8 cellular contexts compared by ENCODE assay signal in the genomic region with DNA sequence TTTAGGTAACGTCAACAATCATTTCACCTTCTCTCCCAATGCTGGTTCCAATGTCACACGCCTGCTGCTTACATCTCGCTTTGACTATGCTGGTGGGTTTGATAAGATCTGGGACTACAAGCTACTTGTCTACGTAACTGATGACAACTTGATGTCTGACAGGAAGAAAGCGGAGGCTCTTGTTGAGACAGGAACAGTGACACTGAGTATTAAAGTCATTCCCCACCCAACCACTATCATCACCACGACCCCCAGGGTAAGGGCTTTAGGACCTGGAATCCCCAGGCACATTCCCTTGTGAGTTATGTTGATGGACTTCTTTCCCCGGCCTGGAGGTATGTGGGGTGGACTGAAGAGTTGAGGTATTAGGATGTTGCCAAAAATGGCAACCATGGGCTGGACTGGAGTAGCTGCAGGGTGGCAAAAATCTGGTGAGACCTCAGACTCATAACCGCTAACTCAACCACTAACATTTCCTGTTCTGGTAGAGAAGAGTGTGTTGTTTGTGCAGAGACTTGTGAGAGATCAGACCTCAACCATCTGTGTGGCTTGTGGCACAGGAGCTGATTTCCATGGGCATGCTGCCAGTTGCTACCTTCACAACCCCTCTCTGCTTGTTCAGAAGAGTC. TPM values are rescaled to one million over a fixed set of nuclear protein-coding genes. Genes with fewer than 3 reads are reported as not detected.
DNase-seq lines count a peak whose midpoint lies in the region; ATAC-seq and TF ChIP-seq lines count a peak whose summit lies in the region.

No MANE protein-coding gene starts in this region.

- ATAC-seq in HG02885 (IDR thresholded peaks at IDR 0.05; ENCODE audit: poor library complexity, unreplicated experiment): peak; percentile 62

- intact Hi-C loops in sigmoid colon (cut with DNase I): no loop called here
- intact Hi-C loops in esophagus muscularis mucosa (cut with DNase I): no loop called here

- TF ChIP-seq EP300 in sigmoid colon (IDR thresholded peaks at IDR 0.05) (no peak), esophagus muscularis mucosa (IDR thresholded peaks at IDR 0.05) (no peak)

- H3K36me3 ChIP-seq in sigmoid colon (no peaks in the 10 kb centered on the region), esophagus muscularis mucosa (peaks cover 0 to 6% (median 0%) of the 10 kb centered on the region in 4 donors)

- peaks cover 20% of the 10 kb centered on the region for H3K27me3 Mint-ChIP-seq in T-helper 2 cell treated with Interferon-gamma antibody and Interleukin-4, amounts not matched to agents 5 μg/mL and 100 μg/mL, for 36 hours (ENCODE audit: low read depth)

- H3K9me3 Mint-ChIP-seq in T-helper 2 cell treated with Interferon-gamma antibody and Interleukin-4, amounts not matched to agents 5 μg/mL and 100 μg/mL, for 36 hours: no peaks in the 10 kb centered on the region

- peak; percentile 33 for DNase-seq in ELF-1 (ENCODE audit: low read depth, low spot score)
- peak; percentile 76 for DNase-seq in T-helper 2 cell treated with Interferon-gamma antibody and Interleukin-4, amounts not matched to agents 5 μg/mL and 100 μg/mL, for 36 hours (ENCODE audit: low spot score)
- DNase-seq in central memory CD4-positive, alpha-beta T cell: peak; percentile 92
- DNase-seq in stimulated activated naive CD4-positive, alpha-beta T cell treated with Interleukin-2 at 50 U/mL for 16 hours (lab: John Stamatoyannopoulos, UW): peak; percentile 46
- no peak for DNase-seq in sigmoid colon
- no peak for DNase-seq in esophagus muscularis mucosa (ENCODE audit: extremely low spot score)
- DNase-seq in cerebellar nuclear complex (lab: John Stamatoyannopoulos, UW): no peak

- H3K27me3 ChIP-seq in sigmoid colon (no peaks in the 10 kb centered on the region), esophagus muscularis mucosa (no peaks in the 10 kb centered on the region)

- no peak for TF ChIP-seq POLR2A in sigmoid colon (IDR thresholded peaks at IDR 0.05)
- TF ChIP-seq POLR2A in esophagus muscularis mucosa (IDR thresholded peaks at IDR 0.05; ENCODE audit: low read depth): no peak

- H3K27ac ChIP-seq in sigmoid colon: no peak overlapping the region
- no peak overlapping the region for H3K27ac ChIP-seq in esophagus muscularis mucosa (replicated peaks in 1 of 4)

- H3K4me3 ChIP-seq in sigmoid colon (no peak overlapping the region), esophagus muscularis mucosa (no peak overlapping the region)

- peaks cover 47% of the 10 kb centered on the region for H3K4me1 Mint-ChIP-seq in T-helper 2 cell treated with Interferon-gamma antibody and Interleukin-4, amounts not matched to agents 5 μg/mL and 100 μg/mL, for 36 hours (ENCODE audit: low read depth)

- WGBS in sigmoid colon, 2 donors: 57 to 85% methylated on average over 8 of the region's 8 CpGs
- 77% methylated on average over 8 of the region's 8 CpGs for WGBS in esophagus muscularis mucosa

- no peaks in the 10 kb centered on the region for H3K9me3 ChIP-seq in sigmoid colon
- no peaks in the 10 kb centered on the region for H3K9me3 ChIP-seq in esophagus muscularis mucosa

- no peaks in the 10 kb centered on the region for H3K36me3 Mint-ChIP-seq in T-helper 2 cell treated with Interferon-gamma antibody and Interleukin-4, amounts not matched to agents 5 μg/mL and 100 μg/mL, for 36 hours (ENCODE audit: low read depth)

- H3K4me3 Mint-ChIP-seq in T-helper 2 cell treated with Interferon-gamma antibody and Interleukin-4, amounts not matched to agents 5 μg/mL and 100 μg/mL, for 36 hours: peak overlapping the region; percentile 69

- TF ChIP-seq CTCF in sigmoid colon (IDR thresholded peaks at IDR 0.05): no peak
- no peak for TF ChIP-seq CTCF in esophagus muscularis mucosa (IDR thresholded peaks at IDR 0.05)

- peaks cover 0 to 9% (median 7%) of the 10 kb centered on the region in 4 donors for H3K4me1 ChIP-seq in sigmoid colon
- peaks cover 3 to 14% (median 13%) of the 10 kb centered on the region in 4 donors for H3K4me1 ChIP-seq in esophagus muscularis mucosa

- H3K27ac Mint-ChIP-seq in T-helper 2 cell treated with Interferon-gamma antibody and Interleukin-4, amounts not matched to agents 5 μg/mL and 100 μg/mL, for 36 hours: peak overlapping the region; percentile 88

RNA-seq across cellular contexts. Expression of gene CDHR3, which starts 59.2 kb away (rescaled TPM):
- 10 to 100 TPM in 3 of 4 donors, 1 to 10 TPM in 1; 2.2 to 21.3 (median 16.9) TPM for total RNA-seq in sigmoid colon
- polyA plus RNA-seq in sigmoid colon: 1 to 10 TPM; 2.4 to 3.7 (median 3.2) TPM
- 10 to 100 TPM in 3 of 4 donors, 1 to 10 TPM in 1; 7.8 to 41.1 (median 21.2) TPM for total RNA-seq in esophagus muscularis mucosa

Comparison
In these comparisons a context has a peak if more than half of its experiments do, and no peak if none do; other contexts are left out.
1. DNase-seq: peak in ELF-1 (single experiment), T-helper 2 cell treated with Interferon-gamma antibody and Interleukin-4, amounts not matched to agents 5 μg/mL and 100 μg/mL, for 36 hours (single experiment), central memory CD4-positive, alpha-beta T cell (single experiment) and stimulated activated naive CD4-positive, alpha-beta T cell treated with Interleukin-2 at 50 U/mL for 16 hours (single experiment); none in sigmoid colon (single experiment), esophagus muscularis mucosa (single experiment) and cerebellar nuclear complex (0 of 2).